11 cellular contexts compared by ENCODE assay signal in the genomic region with DNA sequence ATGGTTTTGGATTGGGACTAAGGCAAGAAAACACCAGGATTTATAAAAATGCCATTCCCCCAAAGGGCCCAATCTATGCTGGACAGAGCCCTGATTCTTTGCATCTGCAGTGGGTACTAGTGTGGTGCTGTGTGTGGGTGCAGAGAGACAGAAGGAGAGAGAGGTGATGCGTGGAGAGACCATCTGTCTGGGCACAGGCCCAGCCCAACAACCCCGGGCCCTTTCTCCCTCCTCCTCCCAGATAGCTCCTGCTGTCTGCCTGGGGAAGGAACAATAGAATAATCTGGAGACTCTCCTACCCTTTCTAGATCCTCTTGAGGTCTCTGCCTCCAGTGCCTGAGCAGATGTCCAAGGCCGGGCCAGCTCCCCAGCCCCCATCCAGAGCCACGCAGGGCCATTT. TPM values are rescaled to one million over a fixed set of nuclear protein-coding genes. Genes with fewer than 3 reads are reported as not detected.
DNase-seq lines count a peak whose midpoint lies in the region; ATAC-seq lines count a peak whose summit lies in the region.
"Had no signal": no experiment of that assay in that cellular context is flagged by ENCODE, and none has a peak within 500 bp of the region (broad histone marks: within the 10 kb centered on the region; RNA-seq: fewer than 3 reads in every experiment).

No MANE protein-coding gene starts in this region.

- no peaks in the 10 kb centered on the region; the same call in 1 of the 2 replicates for H3K4me1 ChIP-seq in GM23248 (ENCODE audit: insufficient read depth)

- H3K4me3 ChIP-seq in GM23248: no peak overlapping the region

- no peak overlapping the region for H3K4me2 ChIP-seq in GM23248 (ENCODE audit: unreplicated experiment)

- no peak for ATAC-seq in GM21423 (IDR thresholded peaks at IDR 0.05; ENCODE audit: unreplicated experiment)

- DNase-seq in GM23248 (peak; percentile 16), NCI-H446 (lab: John Stamatoyannopoulos, UW) (peak; percentile 94 to 97), glomerular visceral epithelial cell (ENCODE audit: extremely low spot score) (peak; percentile 13), putamen (ENCODE audit: low spot score) (peak; percentile 60), HUDEP-2 (lab: John Stamatoyannopoulos, UW; ENCODE audit: unreplicated experiment in 76 of 76) (no peak), midbrain (lab: John Stamatoyannopoulos, UW) (no peak)
- DNase-seq in stimulated activated CD4-positive, alpha-beta T cell treated with anti-CD3 and anti-CD28 coated beads, Interleukin-1b, Interleukin-23, amount 100 ng/mL, for 48 hours: no peak
- DNase-seq: activated gamma-delta T cell; OCI-M1; stimulated activated CD4-positive, alpha-beta T cell treated with anti-CD3 and anti-CD28 coated beads, Interleukin-2, amount 100 ng/mL, for 24 hours had no signal

- H3K36me3 ChIP-seq in GM23248 (ENCODE audit: low read depth): no peaks in the 10 kb centered on the region

- no peaks in the 10 kb centered on the region for H3K27me3 ChIP-seq in GM23248 (replicated peaks; ENCODE audit: insufficient read depth)

- H3K79me2 ChIP-seq in GM23248 (ENCODE audit: insufficient read depth): no peaks in the 10 kb centered on the region

- in situ Hi-C loops in GM23248 (cut with MboI): no loop called here

- no peaks in the 10 kb centered on the region for H3F3A ChIP-seq in GM23248 (ENCODE audit: insufficient read depth)

- no peak overlapping the region for H2AFZ ChIP-seq in GM23248

- H3K9me3 ChIP-seq in GM23248 (ENCODE audit: low read depth): no peaks in the 10 kb centered on the region

- H3K27ac ChIP-seq in GM23248: no peak overlapping the region

- no peak overlapping the region for H3K9ac ChIP-seq in GM23248

- H4K20me1 ChIP-seq in GM23248 (ENCODE audit: insufficient read depth): no peaks in the 10 kb centered on the region

- WGBS in GM23248 (ENCODE audit: low coverage in 1 of 2, low lambda C conversion rate in 2 of 2, missing lambda C conversion rate in 2 of 2), 2 experiments: 58 to 69% methylated on average over 3 to 4 of the region's 4 CpGs

- no peaks in the 10 kb centered on the region for H3K9me2 ChIP-seq in GM23248 (ENCODE audit: insufficient read depth)

RNA-seq across cellular contexts. Expression of gene KIAA1614, which starts 15.1 kb away (rescaled TPM):
- 8.6 and 11.7 TPM in 2 replicates for total RNA-seq in GM23248 (2014; rRNA removed; shearing (Covaris generic))
- polyA plus RNA-seq in GM23248 (2016; fragmentation: Nextera tagmentation; extraction: Ambion mirVana): 1.3 and 2.7 TPM in 2 replicates

Comparison
In these comparisons a context has a peak if more than half of its experiments do, and no peak if none do; other contexts are left out.
1. DNase-seq: peak in GM23248 (single experiment), NCI-H446 (2 of 2), glomerular visceral epithelial cell (single experiment) and putamen (single experiment); none in HUDEP-2 (0 of 76), midbrain (single experiment) and stimulated activated CD4-positive, alpha-beta T cell treated with anti-CD3 and anti-CD28 coated beads, Interleukin-1b, Interleukin-23, amount 100 ng/mL, for 48 hours (single experiment).